In genomic region chr10:114384181-114384580, GRCh38 we compare ENCODE assay signal across 16 cellular contexts.
"Had no signal": no experiment of that assay in that cellular context is flagged by ENCODE, and none has a peak within 500 bp of the region (broad histone marks: within the 10 kb centered on the region; RNA-seq: fewer than 3 reads in every experiment).

No MANE protein-coding gene starts in this region.

- H3K27ac Mint-ChIP-seq: activated CD8-positive, alpha-beta T cell treated with anti-CD3 and anti-CD28 coated beads, Interleukin-2, amount 10 ng/mL, durations not matched to agents 7 days and 5 days; activated naive CD8-positive, alpha-beta T cell treated with anti-CD3 and anti-CD28 coated beads, Interleukin-2, amount 10 ng/mL, durations not matched to agents 7 days and 5 days; natural killer cell treated with Interleukin-12 subunit alpha and Interleukin-12 subunit beta and Interleukin-15 and Interleukin-18, amount 100 ng/mL, for 72 hours had no signal

- H3K4me3 Mint-ChIP-seq: activated CD8-positive, alpha-beta T cell treated with anti-CD3 and anti-CD28 coated beads, Interleukin-2, amount 10 ng/mL, durations not matched to agents 7 days and 5 days; activated naive CD8-positive, alpha-beta T cell treated with anti-CD3 and anti-CD28 coated beads, Interleukin-2, amount 10 ng/mL, durations not matched to agents 7 days and 5 days; natural killer cell treated with Interleukin-12 subunit alpha and Interleukin-12 subunit beta and Interleukin-15 and Interleukin-18, amount 100 ng/mL, for 72 hours had no signal

- H3K79me2 ChIP-seq: hepatocyte had no signal

- H3K9me3 Mint-ChIP-seq: natural killer cell treated with Interleukin-12 subunit alpha and Interleukin-12 subunit beta and Interleukin-15 and Interleukin-18, amount 100 ng/mL, for 72 hours had no signal

- H3K36me3 ChIP-seq: ascending aorta, gastroesophageal sphincter, pancreas, suprapubic skin, upper lobe of right lung had no signal

- H3K27ac ChIP-seq: ascending aorta, hepatocyte, pancreas, suprapubic skin, upper lobe of right lung had no signal

- H3K36me3 Mint-ChIP-seq: natural killer cell treated with Interleukin-12 subunit alpha and Interleukin-12 subunit beta and Interleukin-15 and Interleukin-18, amount 100 ng/mL, for 72 hours had no signal

- H3K4me1 ChIP-seq: upper lobe of right lung had no signal

- DNase-seq: activated CD4-positive, alpha-beta T cell treated with anti-CD3 and anti-CD28 coated beads for 48 hours; activated CD8-positive, alpha-beta memory T cell treated with anti-CD3 and anti-CD28 coated beads, Interleukin-2, amount 50 U/mL, for 48 hours; activated CD8-positive, alpha-beta T cell treated with anti-CD3 and anti-CD28 coated beads, Interleukin-2, amount 10 ng/mL, durations not matched to agents 7 days and 5 days; activated naive CD8-positive, alpha-beta T cell treated with anti-CD3 and anti-CD28 coated beads, Interleukin-2, amount 10 ng/mL, durations not matched to agents 7 days and 5 days; effector CD8-positive, alpha-beta T cell; pancreas; SK-N-SH; spleen; stimulated activated naive CD4-positive, alpha-beta T cell; T-helper 1 cell; upper lobe of right lung had no signal

- H3K4me2 ChIP-seq: hepatocyte, SK-N-SH had no signal

- H3K27me3 ChIP-seq: ascending aorta, hepatocyte, pancreas, spleen, suprapubic skin, upper lobe of right lung had no signal

- H2AFZ ChIP-seq: hepatocyte had no signal

- H3K9me2 ChIP-seq: SK-N-SH had no signal

- H3K4me3 ChIP-seq: ascending aorta, gastroesophageal sphincter, hepatocyte, pancreas, spleen, suprapubic skin, upper lobe of right lung had no signal

- H3K9me3 ChIP-seq: ascending aorta, gastroesophageal sphincter, pancreas, SK-N-SH, spleen, suprapubic skin, upper lobe of right lung had no signal
